1 cellular context compared by ENCODE assay signal in genomic region chr3:171883257-171883892, GRCh38.
TF ChIP-seq lines count a peak whose summit lies in the region.

No MANE protein-coding gene starts in this region.

TF ChIP-seq in HepG2, 621 proteins besides CTCF, POLR2A, EP300 and RAD21 (continued from another document and continues in another):
- TF ChIP-seq FOXP4 (CRISPR knock-in tag; IDR thresholded peaks at IDR 0.05) (peak; percentile 98), CEBPB (IDR thresholded peaks at IDR 0.05; ENCODE audit: borderline replicate concordance, low read depth, low read length) (peak; percentile 93), NONO (IDR thresholded peaks at IDR 0.05) (no peak), NONO (CRISPR knock-in tag; conservative IDR thresholded peaks at IDR 0.05) (peak; percentile 61; the same call in 1 of the 2 replicates), PCBP2 (optimal IDR thresholded peaks at IDR 0.05; ENCODE audit: low read depth, low read length, poor library complexity, severe bottlenecking) (no peak), ZSCAN5A (CRISPR knock-in tag; IDR thresholded peaks at IDR 0.05; ENCODE audit: borderline replicate concordance) (peak; percentile 70; the same call in 1 of the 2 replicates), EEA1 (CRISPR knock-in tag; IDR thresholded peaks at IDR 0.05; ENCODE audit: borderline replicate concordance) (no peak), BRD4 (CRISPR knock-in tag; IDR thresholded peaks at IDR 0.05) (0 out of 2 replicates have a peak, but pooled peaks have one; percentile 51), NFE2 (CRISPR knock-in tag; IDR thresholded peaks at IDR 0.05) (no peak), ZNF740 (CRISPR knock-in tag; IDR thresholded peaks at IDR 0.05) (no peak), ZBTB7B (CRISPR knock-in tag; IDR thresholded peaks at IDR 0.05) (peak; percentile 88), ZSCAN9 (CRISPR knock-in tag; IDR thresholded peaks at IDR 0.05; ENCODE audit: borderline replicate concordance) (no peak), ZNF30 (CRISPR knock-in tag; IDR thresholded peaks at IDR 0.05) (no peak), GFI1 (CRISPR knock-in tag; IDR thresholded peaks at IDR 0.05; ENCODE audit: borderline replicate concordance) (0 out of 2 replicates have a peak, but pooled peaks have one; percentile 28), ZNF547 (CRISPR knock-in tag; IDR thresholded peaks at IDR 0.05) (no peak), NFIC (IDR thresholded peaks at IDR 0.05; ENCODE audit: low read length) (peak; percentile 96), PATZ1 (CRISPR knock-in tag; IDR thresholded peaks at IDR 0.05) (peak; percentile 44; the same call in 1 of the 2 replicates), REST (IDR thresholded peaks at IDR 0.05; ENCODE audit: borderline replicate concordance in 1 of 2, low read depth in 1 of 2, low read length in 2 of 2) (peak in 1 of 2 experiments; percentile 47; a peak in 1 of 4 replicates), ELF3 (CRISPR knock-in tag; IDR thresholded peaks at IDR 0.05) (peak; percentile 95), SP5 (CRISPR knock-in tag; IDR thresholded peaks at IDR 0.05; ENCODE audit: borderline replicate concordance, low read depth) (peak; percentile 68), ATF7 (IDR thresholded peaks at IDR 0.05) (0 out of 2 replicates have a peak, but pooled peaks have one; percentile 13), ATF7 (CRISPR knock-in tag; IDR thresholded peaks at IDR 0.05) (no peak), SMAD3 (CRISPR knock-in tag; IDR thresholded peaks at IDR 0.05) (peak; percentile 61; the same call in 1 of the 2 replicates), FOXA1 (IDR thresholded peaks at IDR 0.05) (peak; percentile 82), FOXA1 (CRISPR knock-in tag; IDR thresholded peaks at IDR 0.05) (peak; percentile 94), PPARG (CRISPR knock-in tag; conservative IDR thresholded peaks at IDR 0.05) (peak; percentile 67), BCL6 (CRISPR knock-in tag; IDR thresholded peaks at IDR 0.05) (peak; percentile 76), ZNF747 (CRISPR knock-in tag; IDR thresholded peaks at IDR 0.05; ENCODE audit: borderline replicate concordance) (no peak), MBD4 (IDR thresholded peaks at IDR 0.05; ENCODE audit: borderline replicate concordance, low read length) (peak; percentile 87), ZNF7 (CRISPR knock-in tag; IDR thresholded peaks at IDR 0.05) (no peak), IRF2 (CRISPR knock-in tag; IDR thresholded peaks at IDR 0.05) (peak; percentile 13; the same call in 1 of the 2 replicates), POLR2AphosphoS5 (IDR thresholded peaks at IDR 0.05; ENCODE audit: low read depth, low read length) (0 out of 2 replicates have a peak, but pooled peaks have one; percentile 49), HHEX (CRISPR knock-in tag; IDR thresholded peaks at IDR 0.05) (peak; percentile 75), TFAP4 (IDR thresholded peaks at IDR 0.05; ENCODE audit: borderline replicate concordance, low read depth) (no peak; the same call in 1 of the 2 replicates), SSRP1 (CRISPR knock-in tag; IDR thresholded peaks at IDR 0.05) (no peak), ZNF12 (CRISPR knock-in tag; IDR thresholded peaks at IDR 0.05) (no peak), MATR3 (CRISPR knock-in tag; IDR thresholded peaks at IDR 0.05) (no peak), MED8 (CRISPR knock-in tag; IDR thresholded peaks at IDR 0.05; ENCODE audit: insufficient replicate concordance) (peak; percentile 46), SALL1 (CRISPR knock-in tag; IDR thresholded peaks at IDR 0.05) (peak; percentile 16; the same call in 1 of the 2 replicates), PITX1 (CRISPR knock-in tag; IDR thresholded peaks at IDR 0.05) (peak; percentile 100), SAP130 (CRISPR knock-in tag; IDR thresholded peaks at IDR 0.05; ENCODE audit: low read depth) (peak; percentile 59), ZNF549 (CRISPR knock-in tag; IDR thresholded peaks at IDR 0.05) (no peak), ZNF10 (CRISPR knock-in tag; IDR thresholded peaks at IDR 0.05; ENCODE audit: borderline replicate concordance, low read depth) (no peak), ADNP (CRISPR knock-in tag; IDR thresholded peaks at IDR 0.05) (no peak), CCDC6 (CRISPR knock-in tag; IDR thresholded peaks at IDR 0.05) (0 out of 2 replicates have a peak, but pooled peaks have one; percentile 56), FOXK1 (CRISPR knock-in tag; IDR thresholded peaks at IDR 0.05; ENCODE audit: borderline replicate concordance, low read depth) (peak; percentile 70; the same call in 1 of the 2 replicates), ZNF414 (CRISPR knock-in tag; IDR thresholded peaks at IDR 0.05) (peak; percentile 51; the same call in 1 of the 2 replicates), ARNT2 (CRISPR knock-in tag; IDR thresholded peaks at IDR 0.05; ENCODE audit: low read depth) (no peak), HDAC1 (CRISPR knock-in tag; IDR thresholded peaks at IDR 0.05) (peak; percentile 47; the same call in 1 of the 2 replicates), KLF6 (CRISPR knock-in tag; IDR thresholded peaks at IDR 0.05) (0 out of 2 replicates have a peak, but pooled peaks have one; percentile 53), DPF2 (CRISPR knock-in tag; IDR thresholded peaks at IDR 0.05; ENCODE audit: borderline replicate concordance, low read depth) (peak; percentile 64; the same call in 1 of the 2 replicates), SNAPC2 (CRISPR knock-in tag; IDR thresholded peaks at IDR 0.05) (0 out of 2 replicates have a peak, but pooled peaks have one; percentile 49), RXRB (CRISPR knock-in tag; IDR thresholded peaks at IDR 0.05; ENCODE audit: borderline replicate concordance) (no peak), MXD4 (CRISPR knock-in tag; IDR thresholded peaks at IDR 0.05) (no peak), AHR (CRISPR knock-in tag; IDR thresholded peaks at IDR 0.05) (no peak), MAX (IDR thresholded peaks at IDR 0.05) (no peak), GATAD1 (CRISPR knock-in tag; IDR thresholded peaks at IDR 0.05) (no peak)
